Comparison of ENCODE assay signal across 28 cellular contexts in the genomic region with DNA sequence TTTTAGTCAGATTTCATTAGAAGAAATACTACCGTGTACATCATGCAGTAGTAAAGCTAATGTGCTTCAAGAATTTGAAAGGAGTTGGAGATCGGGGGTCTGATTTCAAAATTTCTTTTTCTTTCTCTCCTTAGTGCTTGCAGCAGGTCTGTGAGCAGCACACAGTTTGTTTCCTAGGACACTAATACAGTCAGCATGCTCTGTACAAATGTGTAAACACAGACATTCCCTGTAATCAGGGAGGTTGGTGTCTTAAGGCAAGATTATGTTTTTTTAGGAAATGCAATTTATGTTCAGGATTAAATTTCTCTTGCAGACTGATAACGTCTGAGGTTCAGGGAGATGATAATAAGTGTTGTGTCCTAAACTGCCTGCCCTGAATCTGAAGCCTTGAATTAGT.
"Had no signal": no experiment of that assay in that cellular context is flagged by ENCODE, and none has a peak within 500 bp of the region (broad histone marks: within the 10 kb centered on the region; RNA-seq: fewer than 3 reads in every experiment).

No MANE protein-coding gene starts in this region.

- H3K4me3 ChIP-seq: adrenal gland, ascending aorta, body of pancreas, SJCRH30 had no signal

- H3K27ac Mint-ChIP-seq: activated CD4-positive, alpha-beta memory T cell treated with anti-CD3 and anti-CD28 coated beads for 36 hours; activated CD4-positive, alpha-beta T cell treated with anti-CD3 and anti-CD28 coated beads, Interleukin-2, amount 10 ng/mL, durations not matched to agents 7 days and 5 days; activated naive CD4-positive, alpha-beta T cell treated with anti-CD3 and anti-CD28 coated beads, Interleukin-2, amount 10 ng/mL, durations not matched to agents 7 days and 5 days; activated naive CD8-positive, alpha-beta T cell treated with anti-CD3 and anti-CD28 coated beads for 36 hours; activated T-cell treated with anti-CD3 and anti-CD28 coated beads, Interleukin-2, amount 50 U/mL, for 72 hours; activated T-helper 2 cell treated with anti-CD3 and anti-CD28 coated beads, Interferon-gamma antibody, Interleukin-2, Interleukin-4, amounts not matched to agents 10 μg/mL and 5 μg/mL and 100 μg/mL, durations not matched to agents 14 hours and 24 hours and 36 hours had no signal

- H3K9me3 ChIP-seq: adrenal gland, ascending aorta, body of pancreas, SJCRH30 had no signal

- H3K27me3 Mint-ChIP-seq: activated CD4-positive, alpha-beta memory T cell treated with anti-CD3 and anti-CD28 coated beads for 36 hours; activated CD4-positive, alpha-beta T cell treated with anti-CD3 and anti-CD28 coated beads, Interleukin-2, amount 10 ng/mL, durations not matched to agents 7 days and 5 days had no signal

- H3K9me3 Mint-ChIP-seq: activated CD4-positive, alpha-beta memory T cell treated with anti-CD3 and anti-CD28 coated beads for 36 hours; activated CD4-positive, alpha-beta T cell treated with anti-CD3 and anti-CD28 coated beads, Interleukin-2, amount 10 ng/mL, durations not matched to agents 7 days and 5 days; activated naive CD4-positive, alpha-beta T cell treated with anti-CD3 and anti-CD28 coated beads, Interleukin-2, amount 10 ng/mL, durations not matched to agents 7 days and 5 days; activated naive CD8-positive, alpha-beta T cell treated with anti-CD3 and anti-CD28 coated beads for 36 hours; activated T-helper 2 cell treated with anti-CD3 and anti-CD28 coated beads, Interferon-gamma antibody, Interleukin-2, Interleukin-4, amounts not matched to agents 10 μg/mL and 5 μg/mL and 100 μg/mL, durations not matched to agents 14 hours and 24 hours and 36 hours had no signal

- H3K27ac ChIP-seq: adrenal gland, ascending aorta, body of pancreas, RWPE1, SJCRH30, VCaP had no signal

- H3K4me1 ChIP-seq: adrenal gland, ascending aorta, body of pancreas had no signal

- H3K27me3 ChIP-seq: adrenal gland, ascending aorta, SJCRH30 had no signal

- H3K4me3 Mint-ChIP-seq: activated CD4-positive, alpha-beta memory T cell treated with anti-CD3 and anti-CD28 coated beads for 36 hours; activated CD4-positive, alpha-beta T cell treated with anti-CD3 and anti-CD28 coated beads, Interleukin-2, amount 10 ng/mL, durations not matched to agents 7 days and 5 days; activated naive CD4-positive, alpha-beta T cell treated with anti-CD3 and anti-CD28 coated beads, Interleukin-2, amount 10 ng/mL, durations not matched to agents 7 days and 5 days; activated naive CD8-positive, alpha-beta T cell treated with anti-CD3 and anti-CD28 coated beads for 36 hours; activated T-cell treated with anti-CD3 and anti-CD28 coated beads, Interleukin-2, amount 50 U/mL, for 72 hours had no signal

- H3K4me1 Mint-ChIP-seq: activated CD4-positive, alpha-beta T cell treated with anti-CD3 and anti-CD28 coated beads, Interleukin-2, amount 10 ng/mL, durations not matched to agents 7 days and 5 days; activated naive CD4-positive, alpha-beta T cell treated with anti-CD3 and anti-CD28 coated beads, Interleukin-2, amount 10 ng/mL, durations not matched to agents 7 days and 5 days had no signal

- DNase-seq: activated CD4-positive, alpha-beta memory T cell treated with anti-CD3 and anti-CD28 coated beads for 36 hours; activated CD4-positive, alpha-beta T cell treated with anti-CD3 and anti-CD28 coated beads, Interleukin-2, amount 10 ng/mL, durations not matched to agents 7 days and 5 days; activated CD4-positive, CD25-positive, alpha-beta regulatory T cell; activated CD8-positive, alpha-beta memory T cell treated with anti-CD3 and anti-CD28 coated beads for 24 hours; activated gamma-delta T cell treated with Interleukin-2 at 50 U/mL for 16 hours; activated naive CD4-positive, alpha-beta T cell treated with anti-CD3 and anti-CD28 coated beads, Interleukin-2, amount 10 ng/mL, durations not matched to agents 7 days and 5 days; activated naive CD8-positive, alpha-beta T cell treated with anti-CD3 and anti-CD28 coated beads for 36 hours; activated T-cell treated with anti-CD3 and anti-CD28 coated beads, Interleukin-2, amount 50 U/mL, for 72 hours; adrenal gland; body of pancreas; central memory CD4-positive, alpha-beta T cell; IMR-90; Kasumi-1; KBM-7; NCI-H1105 treated with DMSO at 0.1 percent for 48 hours; NCI-H1436 treated with DMSO at 0.1 percent for 48 hours; NCI-H187 treated with DMSO at 0.1 percent for 48 hours; NCI-H2081 treated with DMSO at 0.1 percent for 48 hours; NCI-H510A treated with DMSO at 0.1 percent for 48 hours; NCI-H69; Right ventricle myocardium superior; T-helper 1 cell had no signal

- H3K36me3 ChIP-seq: adrenal gland, ascending aorta, SJCRH30 had no signal

- H3K36me3 Mint-ChIP-seq: activated CD4-positive, alpha-beta memory T cell treated with anti-CD3 and anti-CD28 coated beads for 36 hours; activated naive CD4-positive, alpha-beta T cell treated with anti-CD3 and anti-CD28 coated beads, Interleukin-2, amount 10 ng/mL, durations not matched to agents 7 days and 5 days; activated naive CD8-positive, alpha-beta T cell treated with anti-CD3 and anti-CD28 coated beads for 36 hours had no signal

- ATAC-seq: activated T-cell treated with anti-CD3 and anti-CD28 coated beads, Interleukin-2, amount 50 U/mL, for 72 hours; body of pancreas; Panc1 had no signal
